Comparison of ENCODE assay signal across 10 cellular contexts in the genomic region with DNA sequence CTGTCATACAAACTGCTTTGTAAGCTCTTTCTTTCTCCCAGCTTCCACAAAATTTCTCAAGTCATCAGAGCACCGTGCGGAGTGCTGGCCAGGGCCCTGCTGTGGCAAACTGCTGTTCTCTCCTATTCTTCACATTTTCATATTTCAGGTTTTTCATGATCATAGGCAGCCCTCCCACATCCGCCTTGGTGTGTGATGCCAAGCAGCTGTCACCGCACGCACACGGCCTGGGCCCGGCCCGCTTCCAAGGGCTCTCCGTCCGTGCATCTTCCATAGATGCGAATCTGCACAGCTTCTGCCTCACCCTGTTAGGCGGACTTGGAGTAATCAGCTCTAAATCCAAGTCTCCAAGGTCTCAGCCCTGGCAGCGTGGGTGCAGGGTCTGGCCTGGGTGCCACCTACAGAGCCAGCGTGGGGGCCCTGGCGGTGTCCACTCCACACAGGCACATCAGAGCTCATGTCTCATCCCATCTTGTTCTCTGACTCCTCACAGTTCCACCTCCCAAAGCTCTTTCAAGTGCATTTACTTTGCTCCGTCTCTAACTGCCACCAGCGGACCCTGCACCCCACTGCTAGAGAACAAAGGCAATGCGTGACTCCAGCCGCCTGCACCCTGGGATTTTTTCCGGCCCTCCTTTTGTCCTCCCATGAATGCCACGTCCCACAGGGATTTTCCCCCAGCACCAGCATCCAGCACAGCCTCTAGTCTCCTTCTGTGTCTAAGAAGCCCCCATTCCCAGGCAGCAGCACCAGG. TPM values are rescaled to one million over a fixed set of nuclear protein-coding genes. Genes with fewer than 3 reads are reported as not detected.
DNase-seq lines count a peak whose midpoint lies in the region; ATAC-seq and TF ChIP-seq lines count a peak whose summit lies in the region.
"Had no signal": no experiment of that assay in that cellular context is flagged by ENCODE, and none has a peak within 500 bp of the region (broad histone marks: within the 10 kb centered on the region; RNA-seq: fewer than 3 reads in every experiment).

No MANE protein-coding gene starts in this region.

- POLR2A ChIA-PET in RWPE1 (lab: Yijun Ruan, JAX; ENCODE audit: low non-redundant PET) = no interaction called here

- peak overlapping the region; percentile 78 for H3K27ac Mint-ChIP-seq in glutamatergic neuron (ENCODE audit: unreplicated experiment)
- H3K27ac Mint-ChIP-seq: natural killer cell had no signal

- H3K36me3 Mint-ChIP-seq in glutamatergic neuron (ENCODE audit: unreplicated experiment) = no peaks in the 10 kb centered on the region
- H3K36me3 Mint-ChIP-seq: natural killer cell had no signal

- DNase-seq in GM03348 (ENCODE audit: low spot score) (peak; percentile 38), RWPE1 (ENCODE audit: low spot score) (no peak), glutamatergic neuron (no peak), retina (peak; percentile 64), NCI-H128 (lab: John Stamatoyannopoulos, UW; ENCODE audit: unreplicated experiment) (no peak), ACHN (no peak), head of caudate nucleus (no peak)
- DNase-seq: natural killer cell, NCI-H2171 had no signal

- TF ChIP-seq CTCF in RWPE1 (conservative IDR thresholded peaks at IDR 0.05; ENCODE audit: low read depth) (no peak), glutamatergic neuron (IDR thresholded peaks at IDR 0.05; ENCODE audit: partially characterized antibody, unreplicated experiment) (no peak)

- in situ Hi-C loops in ACHN (cut with HindIII; ENCODE audit: low pct_ligation_motif_present, low pct_unique_long_range_greater_than_20kb, low sequenced_read_pairs) = no loop called here

- peaks cover 2% of the 10 kb centered on the region for H3K27me3 Mint-ChIP-seq in glutamatergic neuron (ENCODE audit: unreplicated experiment)

- intact Hi-C loops in head of caudate nucleus (cut with DNase I) = no loop called here

- peak overlapping the region; percentile 82 for H3K27ac ChIP-seq in RWPE1

- H3K9me3 Mint-ChIP-seq in glutamatergic neuron (ENCODE audit: unreplicated experiment) = peaks cover 18% of the 10 kb centered on the region
- H3K9me3 Mint-ChIP-seq: natural killer cell had no signal

- peaks cover 49% of the 10 kb centered on the region for H3K4me1 Mint-ChIP-seq in glutamatergic neuron (ENCODE audit: low read depth, unreplicated experiment)

- CTCF ChIA-PET in RWPE1 (lab: Yijun Ruan, JAX) = no interaction called here

- ATAC-seq in HG02973 (IDR thresholded peaks at IDR 0.05; ENCODE audit: unreplicated experiment) = no peak
- ATAC-seq: natural killer cell had no signal

- H3K4me3 Mint-ChIP-seq in glutamatergic neuron (ENCODE audit: unreplicated experiment) = peak overlapping the region; percentile 61
- H3K4me3 Mint-ChIP-seq: natural killer cell had no signal

RNA-seq across cellular contexts. Expression of a gene that starts 27.2 kb away (rescaled TPM):
- 143 TPM for total RNA-seq in glutamatergic neuron (ENCODE audit: unreplicated experiment)

Comparison
In these comparisons a context has a peak if more than half of its experiments do, and no peak if none do; other contexts are left out.
1. DNase-seq: peak in GM03348 (single experiment) and retina (single experiment); none in RWPE1 (single experiment), glutamatergic neuron (single experiment), NCI-H128 (single experiment), ACHN (single experiment) and head of caudate nucleus (0 of 42).